Comparison of ENCODE assay signal across 8 cellular contexts in the genomic region with DNA sequence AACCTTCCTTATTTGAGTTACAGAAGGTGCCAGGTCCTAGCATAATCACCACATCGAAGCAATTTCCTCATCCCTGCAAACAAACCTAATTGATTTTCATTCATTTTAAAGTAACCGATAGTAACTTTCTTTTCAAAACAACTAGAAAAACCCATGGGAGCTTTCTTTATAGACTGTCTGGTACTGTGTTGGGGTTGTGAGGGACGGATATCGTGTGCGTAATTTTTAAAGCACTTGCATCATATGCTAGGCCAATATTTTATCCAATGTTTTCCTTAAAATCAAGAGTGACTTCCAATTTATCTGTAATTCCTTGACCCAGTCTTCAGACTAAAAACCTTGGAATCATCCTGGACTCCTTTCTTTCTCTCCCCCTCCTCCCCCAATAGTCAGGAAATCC.
"Had no signal": no experiment of that assay in that cellular context is flagged by ENCODE, and none has a peak within 500 bp of the region (broad histone marks: within the 10 kb centered on the region; RNA-seq: fewer than 3 reads in every experiment).

No MANE protein-coding gene starts in this region.

- H2AFZ ChIP-seq: GM23248 had no signal

- FAIRE-seq: HTR-8/SVneo had no signal

- H3K4me2 ChIP-seq: KMS-11 had no signal

- H3K9ac ChIP-seq: GM23248, KMS-11 had no signal

- H3K36me3 ChIP-seq: HAP-1 had no signal

- H3K4me3 ChIP-seq: GM23248, HAP-1 had no signal

- H3K9me3 ChIP-seq: HAP-1 had no signal

- H3K4me1 ChIP-seq: HAP-1 had no signal

- H3K27ac Mint-ChIP-seq: IgD-negative memory B cell had no signal

- H3K27ac ChIP-seq: GM23248, KMS-11 had no signal

- DNase-seq: GOT3, H7, KBM-7 had no signal

- H3K4me3 Mint-ChIP-seq: IgD-negative memory B cell had no signal
